ENCODE assay signal across 8 cellular contexts in the genomic region with DNA sequence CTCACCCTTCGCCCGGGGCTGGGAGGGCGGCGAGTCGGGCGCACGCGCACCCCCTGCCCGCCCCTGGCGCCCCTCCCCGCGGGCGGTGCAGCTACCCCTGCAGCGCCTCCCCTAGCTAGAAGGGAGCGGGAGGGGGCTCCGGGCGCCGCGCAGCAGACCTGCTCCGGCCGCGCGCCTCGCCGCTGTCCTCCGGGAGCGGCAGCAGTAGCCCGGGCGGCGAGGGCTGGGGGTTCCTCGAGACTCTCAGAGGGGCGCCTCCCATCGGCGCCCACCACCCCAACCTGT. TPM values are rescaled to one million over a fixed set of nuclear protein-coding genes. Genes with fewer than 3 reads are reported as not detected.
DNase-seq lines count a peak whose midpoint lies in the region; ATAC-seq and TF ChIP-seq lines count a peak whose summit lies in the region.

A gene with protein sequence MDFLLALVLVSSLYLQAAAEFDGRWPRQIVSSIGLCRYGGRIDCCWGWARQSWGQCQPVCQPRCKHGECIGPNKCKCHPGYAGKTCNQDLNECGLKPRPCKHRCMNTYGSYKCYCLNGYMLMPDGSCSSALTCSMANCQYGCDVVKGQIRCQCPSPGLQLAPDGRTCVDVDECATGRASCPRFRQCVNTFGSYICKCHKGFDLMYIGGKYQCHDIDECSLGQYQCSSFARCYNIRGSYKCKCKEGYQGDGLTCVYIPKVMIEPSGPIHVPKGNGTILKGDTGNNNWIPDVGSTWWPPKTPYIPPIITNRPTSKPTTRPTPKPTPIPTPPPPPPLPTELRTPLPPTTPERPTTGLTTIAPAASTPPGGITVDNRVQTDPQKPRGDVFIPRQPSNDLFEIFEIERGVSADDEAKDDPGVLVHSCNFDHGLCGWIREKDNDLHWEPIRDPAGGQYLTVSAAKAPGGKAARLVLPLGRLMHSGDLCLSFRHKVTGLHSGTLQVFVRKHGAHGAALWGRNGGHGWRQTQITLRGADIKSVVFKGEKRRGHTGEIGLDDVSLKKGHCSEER (plus strand): TSS at position 148 of the 285 bp plus-strand sequence. CDS start 182 bp downstream, outside the sequence.

- H3K9me3 ChIP-seq in HUES64 (ENCODE audit: insufficient read depth, low read depth, low read length), result no peaks in the 10 kb centered on the region

- ATAC-seq in GM19463 (IDR thresholded peaks at IDR 0.05; ENCODE audit: unreplicated experiment) (peak; percentile 25), HG02970 (IDR thresholded peaks at IDR 0.05; ENCODE audit: low FRiP score, unreplicated experiment) (no peak)

- H3K36me3 ChIP-seq in HUES64 (ENCODE audit: insufficient read depth, low read length), result no peaks in the 10 kb centered on the region
- H3K36me3 ChIP-seq in brain microvascular endothelial cell (replicated peaks), result no peaks in the 10 kb centered on the region

- no peaks in the 10 kb centered on the region for H3K36me3 Mint-ChIP-seq in type B pancreatic cell

- peak within 1 kb of the TSS; percentile 28; the same call in 1 of the 2 replicates for H3K9ac ChIP-seq in HUES64 (ENCODE audit: low read depth, low read length)

- peaks cover 93% of the 10 kb centered on the region for H3K27me3 Mint-ChIP-seq in type B pancreatic cell

- H3K4me1 ChIP-seq in HUES64 (ENCODE audit: insufficient read depth, low read length), result peaks cover 16% of the 10 kb centered on the region; the same call in 1 of the 2 replicates

- peak within 1 kb of the TSS; percentile 43 for H3K27ac Mint-ChIP-seq in type B pancreatic cell

- peak within 1 kb of the TSS; percentile 35 for H3K4me3 ChIP-seq in AG10803 (ENCODE audit: low read length)
- H3K4me3 ChIP-seq in HUES64 (ENCODE audit: low read length), result peak within 1 kb of the TSS; percentile 56
- H3K4me3 ChIP-seq in brain microvascular endothelial cell (ENCODE audit: low read depth, low read length), result peak within 1 kb of the TSS; percentile 38
- H3K4me3 ChIP-seq in lower leg skin (ENCODE audit: low read depth, poor library complexity, severe bottlenecking), result peak within 1 kb of the TSS; percentile 46

- H3K27ac ChIP-seq in HUES64 (ENCODE audit: low read depth, low read length), result no peak within 1 kb of the TSS
- no peak within 1 kb of the TSS for H3K27ac ChIP-seq in brain microvascular endothelial cell

- DNase-seq in AG10803 (ENCODE audit: low read depth), result no peak
- no peak for DNase-seq in brain microvascular endothelial cell
- DNase-seq in lower leg skin (ENCODE audit: low spot score in 2 of 2), result no peak
- DNase-seq in type B pancreatic cell (ENCODE audit: extremely low spot score, unreplicated experiment), result peak; percentile 69
- DNase-seq in stimulated activated CD4-positive, alpha-beta T cell treated with anti-CD3 and anti-CD28 coated beads, Interleukin-2, amount 100 ng/mL, for 48 hours, result no peak

- in situ Hi-C loops in brain microvascular endothelial cell (cut with HindIII; ENCODE audit: low pct_ligation_motif_present, low sequenced_read_pairs), result no loop called here

- TF ChIP-seq CTCF in AG10803 (conservative IDR thresholded peaks at IDR 0.05; ENCODE audit: low read length) (no peak), brain microvascular endothelial cell (IDR thresholded peaks at IDR 0.05; ENCODE audit: low read depth, low read length, missing control alignments) (no peak), lower leg skin (IDR thresholded peaks at IDR 0.05) (no peak), type B pancreatic cell (conservative IDR thresholded peaks at IDR 0.05) (no peak)

- intact Hi-C loops in lower leg skin (cut with DNase I; ENCODE audit: low total_unique reads), result no loop called here

- peak within 1 kb of the TSS; percentile 87 for H3K4me3 Mint-ChIP-seq in type B pancreatic cell

- H3K4me1 Mint-ChIP-seq in type B pancreatic cell (ENCODE audit: unreplicated experiment), result peaks cover 4% of the 10 kb centered on the region

- 0% methylated on average over 34 of the region's 34 CpGs for WGBS in HUES64
- 0% methylated on average over 3 of the region's 34 CpGs; no CpG with 5 or more reads in 1 of the 2 donors for WGBS in lower leg skin, 2 donors

- H3K27me3 ChIP-seq in HUES64 (ENCODE audit: insufficient read depth, low read length), result peaks cover 95% of the 10 kb centered on the region
- H3K27me3 ChIP-seq in brain microvascular endothelial cell (replicated peaks), result peaks cover 70% of the 10 kb centered on the region

- H3K9me3 Mint-ChIP-seq in type B pancreatic cell, result peaks cover 3% of the 10 kb centered on the region

- no peak for TF ChIP-seq POLR2A in lower leg skin (IDR thresholded peaks at IDR 0.05)

RNA-seq across cellular contexts. Expression of the gene that starts here (rescaled TPM):
- 0.85 TPM for polyA plus RNA-seq in HUES64 (2013, experiment 1 of 2)
- polyA plus RNA-seq in HUES64 (2013, experiment 2 of 2), result 0.89 TPM
- total RNA-seq in lower leg skin (10 to 100 TPM in 1 of 4 donors, 1 to 10 TPM in 3; 3.8 to 12.4 (median 6.9) TPM), type B pancreatic cell (ENCODE audit: low replicate concordance) (12.6 and 23.2 TPM in 2 replicates)
